In genomic region chr14:39264057-39264456, GRCh38 we compare ENCODE assay signal across 35 cellular contexts.
"Had no signal": no experiment of that assay in that cellular context is flagged by ENCODE, and none has a peak within 500 bp of the region (broad histone marks: within the 10 kb centered on the region; RNA-seq: fewer than 3 reads in every experiment).

No MANE protein-coding gene starts in this region.

- H3K4me3 ChIP-seq: adrenal gland, body of pancreas, breast epithelium had no signal

- H3K36me3 ChIP-seq: adrenal gland, brain microvascular endothelial cell, breast epithelium had no signal

- H3K4me3 Mint-ChIP-seq: activated B cell treated with CpG ODN at 0.5 μM for 24 hours; activated CD4-positive, alpha-beta memory T cell treated with anti-CD3 and anti-CD28 coated beads for 36 hours; activated CD4-positive, alpha-beta T cell treated with anti-CD3 and anti-CD28 coated beads, Interleukin-2, amount 10 ng/mL, durations not matched to agents 24 days and 14 days; activated CD8-positive, alpha-beta T cell treated with anti-CD3 and anti-CD28 coated beads for 36 hours; activated naive CD4-positive, alpha-beta T cell treated with anti-CD3 and anti-CD28 coated beads for 36 hours; activated naive CD8-positive, alpha-beta T cell treated with anti-CD3 and anti-CD28 coated beads for 36 hours; activated T-cell treated with anti-CD3 and anti-CD28 coated beads, Interleukin-2, amount 50 U/mL, for 4 hours; activated T-cell treated with anti-CD3 and anti-CD28 coated beads, Interleukin-2, amount 50 U/mL, for 72 hours; activated T-helper 1 cell treated with anti-CD3 and anti-CD28 coated beads, Interleukin-12 subunit alpha, Interleukin-12 subunit beta, Interleukin-2, Interleukin-4 antibody, amounts not matched to agents 30 ng/mL and 10 ng/mL and 1 ng/mL, durations not matched to agents 14 hours and 24 hours and 36 hours; activated T-helper 17 cell treated with anti-CD3 and anti-CD28 coated beads, Interleukin-2, amount 50 U/mL, for 72 hours; T-helper 2 cell treated with Interferon-gamma antibody and Interleukin-4, amounts not matched to agents 5 μg/mL and 100 μg/mL, for 36 hours had no signal

- H3K27ac Mint-ChIP-seq: activated B cell treated with CpG ODN at 0.5 μM for 24 hours; activated CD4-positive, alpha-beta memory T cell treated with anti-CD3 and anti-CD28 coated beads for 36 hours; activated CD4-positive, alpha-beta T cell treated with anti-CD3 and anti-CD28 coated beads, Interleukin-2, amount 10 ng/mL, durations not matched to agents 24 days and 14 days; activated CD8-positive, alpha-beta T cell treated with anti-CD3 and anti-CD28 coated beads for 36 hours; activated naive CD4-positive, alpha-beta T cell treated with anti-CD3 and anti-CD28 coated beads for 36 hours; activated naive CD4-positive, alpha-beta T cell treated with anti-CD3 and anti-CD28 coated beads, Interleukin-2, amount 50 U/mL, for 72 hours; activated naive CD8-positive, alpha-beta T cell treated with anti-CD3 and anti-CD28 coated beads for 36 hours; activated T-cell treated with anti-CD3 and anti-CD28 coated beads, Interleukin-2, amount 50 U/mL, for 72 hours; activated T-helper 1 cell treated with anti-CD3 and anti-CD28 coated beads, Interleukin-12 subunit alpha, Interleukin-12 subunit beta, Interleukin-2, Interleukin-4 antibody, amounts not matched to agents 30 ng/mL and 10 ng/mL and 1 ng/mL, durations not matched to agents 14 hours and 24 hours and 36 hours; activated T-helper 17 cell treated with anti-CD3 and anti-CD28 coated beads, Interleukin-2, amount 50 U/mL, for 72 hours; T-helper 2 cell treated with Interferon-gamma antibody and Interleukin-4, amounts not matched to agents 5 μg/mL and 100 μg/mL, for 36 hours had no signal

- H3K4me1 ChIP-seq: breast epithelium had no signal

- H3K9me3 Mint-ChIP-seq: activated B cell treated with CpG ODN at 0.5 μM for 24 hours; activated T-helper 17 cell treated with anti-CD3 and anti-CD28 coated beads, Interleukin-2, amount 50 U/mL, for 72 hours had no signal

- DNase-seq: activated B cell treated with CpG ODN at 0.5 μM for 24 hours; activated CD4-positive, alpha-beta memory T cell treated with anti-CD3 and anti-CD28 coated beads for 36 hours; activated CD4-positive, alpha-beta T cell treated with anti-CD3 and anti-CD28 coated beads for 4 hours; activated CD4-positive, alpha-beta T cell treated with anti-CD3 and anti-CD28 coated beads, Interleukin-2, amount 10 ng/mL, durations not matched to agents 24 days and 14 days; activated CD4-positive, alpha-beta T cell treated with anti-CD3 and anti-CD28 coated beads, Interleukin-2, amount 50 U/mL, for 1 hour; activated CD4-positive, alpha-beta T cell treated with anti-CD3 and anti-CD28 coated beads, Interleukin-2, amount 50 U/mL, for 4 hours; activated CD4-positive, CD25-positive, alpha-beta regulatory T cell treated with anti-CD3 and anti-CD28 coated beads, Interleukin-2, amount 50 U/mL, for 72 hours; activated CD8-positive, alpha-beta memory T cell treated with anti-CD3 and anti-CD28 coated beads, Interleukin-2, amount 50 U/mL, for 4 hours; activated CD8-positive, alpha-beta T cell treated with anti-CD3 and anti-CD28 coated beads for 36 hours; activated effector memory CD4-positive, alpha-beta T cell treated with anti-CD3 and anti-CD28 coated beads, Interleukin-2, amount 50 U/mL, for 16 hours; activated gamma-delta T cell treated with Interleukin-2 at 50 U/mL for 16 hours; activated naive CD4-positive, alpha-beta T cell; activated naive CD4-positive, alpha-beta T cell treated with anti-CD3 and anti-CD28 coated beads for 36 hours; activated naive CD4-positive, alpha-beta T cell treated with anti-CD3 and anti-CD28 coated beads, Interleukin-2, amount 50 U/mL, for 16 hours; activated naive CD8-positive, alpha-beta T cell treated with anti-CD3 and anti-CD28 coated beads for 36 hours; activated T-cell treated with anti-CD3 and anti-CD28 coated beads for 4 hours; activated T-cell treated with anti-CD3 and anti-CD28 coated beads, Interleukin-2, amount 50 U/mL, for 1 hour; activated T-cell treated with anti-CD3 and anti-CD28 coated beads, Interleukin-2, amount 50 U/mL, for 4 hours; activated T-cell treated with anti-CD3 and anti-CD28 coated beads, Interleukin-2, amount 50 U/mL, for 72 hours; adrenal gland; amniotic stem cell; aorta; body of pancreas; brain microvascular endothelial cell; central memory CD4-positive, alpha-beta T cell; T-helper 2 cell; T-helper 9 cell had no signal

- H3K27me3 Mint-ChIP-seq: activated B cell treated with CpG ODN at 0.5 μM for 24 hours; activated CD4-positive, alpha-beta memory T cell treated with anti-CD3 and anti-CD28 coated beads for 36 hours; activated CD4-positive, alpha-beta T cell treated with anti-CD3 and anti-CD28 coated beads, Interleukin-2, amount 10 ng/mL, durations not matched to agents 24 days and 14 days; activated CD8-positive, alpha-beta T cell treated with anti-CD3 and anti-CD28 coated beads for 36 hours; activated naive CD8-positive, alpha-beta T cell treated with anti-CD3 and anti-CD28 coated beads for 36 hours; activated T-helper 17 cell treated with anti-CD3 and anti-CD28 coated beads, Interleukin-2, amount 50 U/mL, for 72 hours had no signal

- H3K27ac ChIP-seq: adrenal gland, brain microvascular endothelial cell, breast epithelium, VCaP had no signal

- ATAC-seq: activated CD8-positive, alpha-beta T cell treated with anti-CD3 and anti-CD28 coated beads for 36 hours; activated naive CD4-positive, alpha-beta T cell treated with anti-CD3 and anti-CD28 coated beads, Interleukin-2, amount 50 U/mL, for 72 hours; activated T-cell treated with anti-CD3 and anti-CD28 coated beads, Interleukin-2, amount 50 U/mL, for 4 hours; activated T-cell treated with anti-CD3 and anti-CD28 coated beads, Interleukin-2, amount 50 U/mL, for 72 hours; activated T-helper 17 cell treated with anti-CD3 and anti-CD28 coated beads, Interleukin-2, amount 50 U/mL, for 72 hours; body of pancreas had no signal

- H3K9me3 ChIP-seq: adrenal gland, body of pancreas had no signal

- FAIRE-seq: astrocyte, TTC549 had no signal

- H3K27me3 ChIP-seq: adrenal gland, body of pancreas, brain microvascular endothelial cell, breast epithelium had no signal
